Comparison of ENCODE assay signal across 21 cellular contexts in genomic region chr7:54409917-54410316, GRCh38.
DNase-seq lines count a peak whose midpoint lies in the region; ATAC-seq and TF ChIP-seq lines count a peak whose summit lies in the region.
"Had no signal": no experiment of that assay in that cellular context is flagged by ENCODE, and none has a peak within 500 bp of the region (broad histone marks: within the 10 kb centered on the region; RNA-seq: fewer than 3 reads in every experiment).

No MANE protein-coding gene starts in this region.

- intact Hi-C loops in Right ventricle myocardium superior (cut with DNase I): no loop called here
- intact Hi-C loops in Right ventricle myocardium inferior (cut with DNase I): no loop called here
- intact Hi-C loops in aorta (cut with DNase I): no loop called here
- intact Hi-C loops in sciatic nerve (cut with DNase I): no loop called here

- no peak overlapping the region for H3K4me2 ChIP-seq in neuronal stem cell (ENCODE audit: insufficient read depth, low read length, poor library complexity, severe bottlenecking)
- H3K4me2 ChIP-seq: BLaER1 had no signal

- no peak overlapping the region for H4K91ac ChIP-seq in neuronal stem cell (ENCODE audit: low read depth, low read length, poor library complexity)

- peak overlapping the region; percentile 43 for H2BK12ac ChIP-seq in neuronal stem cell (ENCODE audit: low read length)

- no peaks in the 10 kb centered on the region for H3K79me1 ChIP-seq in neuronal stem cell (ENCODE audit: low read depth, low read length)

- no peak overlapping the region for H3K9ac ChIP-seq in neuronal stem cell (ENCODE audit: low read depth, low read length, poor library complexity)
- H3K9ac ChIP-seq: BLaER1, GM23248 had no signal

- H3K4me3 ChIP-seq in neuronal stem cell (ENCODE audit: low read length in 2 of 2): peak overlapping the region in 1 of 2 donors; percentile 65
- H3K4me3 ChIP-seq in aorta (ENCODE audit: low read length in 2 of 2): no peak overlapping the region
- H3K4me3 ChIP-seq: BLaER1, GM12878, GM23248 had no signal

- H2BK120ac ChIP-seq in neuronal stem cell (ENCODE audit: low read depth, low read length): no peak overlapping the region

- peak overlapping the region; percentile 25 for H3K14ac ChIP-seq in neuronal stem cell (ENCODE audit: low read length)

- no peak overlapping the region for H3K18ac ChIP-seq in neuronal stem cell (ENCODE audit: low read length)

- H3K27me3 ChIP-seq in neuronal stem cell (ENCODE audit: control insufficient read depth in 3 of 3, insufficient read depth in 3 of 3, low read depth in 1 of 3, low read length in 3 of 3) (no peaks in the 10 kb centered on the region), aorta (ENCODE audit: control insufficient read depth in 1 of 2, insufficient read depth in 2 of 2, low read length in 1 of 2) (no peaks in the 10 kb centered on the region)
- H3K27me3 ChIP-seq: BLaER1 had no signal

- H3K4me3 Mint-ChIP-seq in chondrocyte (ENCODE audit: unreplicated experiment): no peak overlapping the region
- H3K4me3 Mint-ChIP-seq: B cell; CD4-positive, CD25-positive, alpha-beta regulatory T cell; CD8-positive, alpha-beta T cell; H9 had no signal

- H3K9me3 Mint-ChIP-seq in chondrocyte (ENCODE audit: low read depth): peaks cover 18% of the 10 kb centered on the region

- H2BK5ac ChIP-seq in neuronal stem cell (ENCODE audit: low read length): no peak overlapping the region

- H2AK5ac ChIP-seq in neuronal stem cell (ENCODE audit: low read depth, low read length): no peak overlapping the region

- ATAC-seq in Right ventricle myocardium superior (ENCODE audit: poor library complexity): no peak
- ATAC-seq in Right ventricle myocardium inferior: no peak
- peak; percentile 19 for ATAC-seq in aorta (ENCODE audit: low FRiP score)
- no peak for ATAC-seq in sciatic nerve
- ATAC-seq: CD8-positive, alpha-beta T cell; GM12878; HCT116 had no signal

- DNase-seq in Right ventricle myocardium superior (peak; percentile 34), Right ventricle myocardium inferior (ENCODE audit: missing footprints) (no peak), chondrocyte (ENCODE audit: low spot score) (peak; percentile 70), neuronal stem cell (ENCODE audit: low spot score) (no peak), aorta (no peak), sciatic nerve (ENCODE audit: low spot score) (no peak)
- DNase-seq in stimulated activated CD4-positive, alpha-beta T cell treated with anti-CD3 and anti-CD28 coated beads, Interleukin-4, amount 100 ng/mL, for 24 hours: no peak
- DNase-seq: Caco-2; CD4-positive, CD25-positive, alpha-beta regulatory T cell; CD8-positive, alpha-beta T cell; DMS153; DND-41; GDM1; GM23248; H9 had no signal

- H3K36me3 Mint-ChIP-seq in chondrocyte (ENCODE audit: low read depth): no peaks in the 10 kb centered on the region
- H3K36me3 Mint-ChIP-seq: CD4-positive, CD25-positive, alpha-beta regulatory T cell; CD8-positive, alpha-beta T cell had no signal

- no peak overlapping the region for H3K4ac ChIP-seq in neuronal stem cell (ENCODE audit: low read length)

- H3K4me1 ChIP-seq in neuronal stem cell (ENCODE audit: control insufficient read depth in 2 of 2, insufficient read depth in 1 of 2, low read depth in 1 of 2, low read length in 2 of 2): no peaks in the 10 kb centered on the region
- H3K4me1 ChIP-seq in aorta (ENCODE audit: control insufficient read depth in 1 of 2, insufficient read depth in 2 of 2, low read length in 2 of 2): no peaks in the 10 kb centered on the region
- H3K4me1 ChIP-seq: BLaER1, Caco-2 had no signal

- no peak overlapping the region for H4K8ac ChIP-seq in neuronal stem cell (ENCODE audit: low read depth, low read length)

- H3K36me3 ChIP-seq in neuronal stem cell (replicated peaks in 1 of 2; ENCODE audit: control insufficient read depth in 2 of 2, insufficient read depth in 2 of 2, low read length in 2 of 2) (no peaks in the 10 kb centered on the region), aorta (ENCODE audit: control insufficient read depth in 1 of 2, insufficient read depth in 2 of 2, low read length in 1 of 2) (no peaks in the 10 kb centered on the region)
- H3K36me3 ChIP-seq: BLaER1 had no signal

- H3K27me3 Mint-ChIP-seq in chondrocyte (ENCODE audit: low read depth): peaks cover 5% of the 10 kb centered on the region
- H3K27me3 Mint-ChIP-seq: B cell; CD4-positive, CD25-positive, alpha-beta regulatory T cell had no signal

- H3K27ac Mint-ChIP-seq in chondrocyte (ENCODE audit: unreplicated experiment): no peak overlapping the region
- H3K27ac Mint-ChIP-seq: B cell; CD4-positive, CD25-positive, alpha-beta regulatory T cell; CD8-positive, alpha-beta T cell; H9 had no signal

- no peak overlapping the region for H2BK15ac ChIP-seq in neuronal stem cell (ENCODE audit: low read length)

- no peak for TF ChIP-seq CTCF in chondrocyte (IDR thresholded peaks at IDR 0.05)

- H3K23ac ChIP-seq in neuronal stem cell (ENCODE audit: low read depth, low read length, poor library complexity): peak overlapping the region; percentile 40

- WGBS in neuronal stem cell (ENCODE audit: extremely low coverage in 2 of 2, insufficient read length in 2 of 2, insufficient replicate concordance in 1 of 2), 2 donors: no CpG with 5 or more reads among the region's 3 CpGs
- WGBS in aorta, 2 donors: 77 to 80% methylated on average over 3 of the region's 3 CpGs

- H3K27ac ChIP-seq in neuronal stem cell (replicated peaks; ENCODE audit: low read length) (no peak overlapping the region), aorta (ENCODE audit: low read depth in 1 of 2, low read length in 2 of 2) (no peak overlapping the region)
- H3K27ac ChIP-seq: 22Rv1, BLaER1, C4-2B, GM23248 had no signal

- H3K4me1 Mint-ChIP-seq in chondrocyte (ENCODE audit: low read depth): no peaks in the 10 kb centered on the region
- H3K4me1 Mint-ChIP-seq: B cell; CD4-positive, CD25-positive, alpha-beta regulatory T cell; H9 had no signal

- no peak overlapping the region for H2AFZ ChIP-seq in neuronal stem cell (ENCODE audit: low read length)
- H2AFZ ChIP-seq: GM23248 had no signal

- peaks cover 0 to 7% of the 10 kb centered on the region in 2 donors for H3K9me3 ChIP-seq in neuronal stem cell (replicated peaks in 1 of 2; ENCODE audit: control insufficient read depth in 2 of 2, insufficient read depth in 1 of 2, low read depth in 1 of 2, low read length in 2 of 2)
- H3K9me3 ChIP-seq in aorta (ENCODE audit: control insufficient read depth, low read length): peaks cover 4% of the 10 kb centered on the region

Comparison
In these comparisons a context has a peak if more than half of its experiments do, and no peak if none do; other contexts are left out.
1. DNase-seq: peak in Right ventricle myocardium superior (single experiment) and chondrocyte (single experiment); none in Right ventricle myocardium inferior (single experiment), neuronal stem cell (single experiment), aorta (0 of 2), sciatic nerve (single experiment) and stimulated activated CD4-positive, alpha-beta T cell treated with anti-CD3 and anti-CD28 coated beads, Interleukin-4, amount 100 ng/mL, for 24 hours (single experiment).